Comparison of ENCODE assay signal across 1 cellular context in genomic region chr1:41380979-41381690, GRCh38.
A peak's percentile ranks its signal among the peaks of the same experiment; 100 is the strongest.
TF ChIP-seq lines count a peak whose summit lies in the region.

No MANE protein-coding gene starts in this region.

TF ChIP-seq in HepG2, 621 proteins besides CTCF, POLR2A, EP300 and RAD21 (continued from another document):
- TF ChIP-seq AKNA (CRISPR knock-in tag; IDR thresholded peaks at IDR 0.05; ENCODE audit: borderline replicate concordance) (no peak), MAFG (CRISPR knock-in tag; IDR thresholded peaks at IDR 0.05) (no peak), GLI4 (CRISPR knock-in tag; IDR thresholded peaks at IDR 0.05; ENCODE audit: borderline replicate concordance) (no peak), BCL6 (CRISPR knock-in tag; IDR thresholded peaks at IDR 0.05) (no peak), ZNF567 (CRISPR knock-in tag; IDR thresholded peaks at IDR 0.05; ENCODE audit: borderline replicate concordance) (no peak), PATZ1 (CRISPR knock-in tag; IDR thresholded peaks at IDR 0.05) (peak; percentile 51; the same call in 1 of the 2 replicates), ZMYM2 (CRISPR knock-in tag; IDR thresholded peaks at IDR 0.05) (no peak), ZNF652 (CRISPR knock-in tag; IDR thresholded peaks at IDR 0.05; ENCODE audit: borderline replicate concordance, low read depth) (0 out of 2 replicates have a peak, but pooled peaks have one; percentile 27), KDM6A (CRISPR knock-in tag; IDR thresholded peaks at IDR 0.05; ENCODE audit: low read depth) (no peak), ZBTB2 (CRISPR knock-in tag; IDR thresholded peaks at IDR 0.05; ENCODE audit: low read depth) (no peak), ZBTB25 (CRISPR knock-in tag; IDR thresholded peaks at IDR 0.05) (no peak)
